Comparison of ENCODE assay signal across 29 cellular contexts in genomic region chr13:88153353-88153752, GRCh38.
"Had no signal": no experiment of that assay in that cellular context is flagged by ENCODE, and none has a peak within 500 bp of the region (broad histone marks: within the 10 kb centered on the region; RNA-seq: fewer than 3 reads in every experiment).

No MANE protein-coding gene starts in this region.

- H3K4me3 ChIP-seq: ascending aorta, breast epithelium, cardiac muscle cell, colonic mucosa, esophagus squamous epithelium, gastrocnemius medialis, heart left ventricle had no signal

- DNase-seq: activated CD4-positive, alpha-beta memory T cell treated with anti-CD3 and anti-CD28 coated beads for 36 hours; activated CD4-positive, alpha-beta T cell treated with anti-CD3 and anti-CD28 coated beads for 36 hours; activated CD4-positive, alpha-beta T cell treated with anti-CD3 and anti-CD28 coated beads, Interleukin-2, amount 10 ng/mL, durations not matched to agents 24 days and 14 days; activated CD4-positive, CD25-positive, alpha-beta regulatory T cell; activated CD4-positive, CD25-positive, alpha-beta regulatory T cell treated with anti-CD3 and anti-CD28 coated beads, Interleukin-2, amount 50 U/mL, for 72 hours; activated CD8-positive, alpha-beta memory T cell treated with anti-CD3 and anti-CD28 coated beads, Interleukin-2, amount 10 ng/mL, durations not matched to agents 7 days and 5 days; activated CD8-positive, alpha-beta memory T cell treated with anti-CD3 and anti-CD28 coated beads, Interleukin-2, amount 50 U/mL, for 4 hours; activated CD8-positive, alpha-beta T cell treated with anti-CD3 and anti-CD28 coated beads, Interleukin-2, amount 10 ng/mL, durations not matched to agents 7 days and 5 days; activated gamma-delta T cell; activated naive CD4-positive, alpha-beta T cell; activated naive CD4-positive, alpha-beta T cell treated with anti-CD3 and anti-CD28 coated beads, Interleukin-2, amount 10 ng/mL, durations not matched to agents 7 days and 5 days; activated naive CD8-positive, alpha-beta T cell treated with anti-CD3 and anti-CD28 coated beads, Interleukin-2, amount 10 ng/mL, durations not matched to agents 7 days and 5 days; activated T-cell treated with anti-CD3 and anti-CD28 coated beads, Interleukin-2, amount 50 U/mL, for 1 hour; activated T-cell treated with anti-CD3 and anti-CD28 coated beads, Interleukin-2, amount 50 U/mL, for 48 hours; central memory CD4-positive, alpha-beta T cell; cerebellar nuclear complex; colonic mucosa; effector CD8-positive, alpha-beta T cell; esophagus squamous epithelium; gastrocnemius medialis; glutamatergic neuron; heart left ventricle; T-helper 17 cell; T1000 had no signal

- ATAC-seq: activated CD4-positive, alpha-beta T cell treated with anti-CD3 and anti-CD28 coated beads for 36 hours; activated CD8-positive, alpha-beta memory T cell treated with anti-CD3 and anti-CD28 coated beads, Interleukin-2, amount 10 ng/mL, durations not matched to agents 7 days and 5 days; activated CD8-positive, alpha-beta T cell treated with anti-CD3 and anti-CD28 coated beads, Interleukin-2, amount 10 ng/mL, durations not matched to agents 7 days and 5 days; activated naive CD4-positive, alpha-beta T cell treated with anti-CD3 and anti-CD28 coated beads, Interleukin-2, amount 50 U/mL, for 72 hours; gastrocnemius medialis; heart left ventricle; T-helper 17 cell had no signal

- H3K4me1 ChIP-seq: ascending aorta, breast epithelium, colonic mucosa, esophagus squamous epithelium, gastrocnemius medialis, heart left ventricle had no signal

- H3K36me3 ChIP-seq: ascending aorta, breast epithelium, cardiac muscle cell, colonic mucosa, esophagus squamous epithelium, gastrocnemius medialis, heart left ventricle had no signal

- H3K9me3 ChIP-seq: ascending aorta, breast epithelium, colonic mucosa, esophagus squamous epithelium, gastrocnemius medialis, heart left ventricle had no signal

- H3K27me3 ChIP-seq: ascending aorta, breast epithelium, cardiac muscle cell, colonic mucosa, esophagus squamous epithelium, gastrocnemius medialis, heart left ventricle had no signal

- H3K27ac ChIP-seq: ascending aorta, breast epithelium, cardiac muscle cell, colonic mucosa, epithelial cell of prostate, esophagus squamous epithelium, gastrocnemius medialis, heart left ventricle had no signal
